9 cellular contexts compared by ENCODE assay signal in the genomic region with DNA sequence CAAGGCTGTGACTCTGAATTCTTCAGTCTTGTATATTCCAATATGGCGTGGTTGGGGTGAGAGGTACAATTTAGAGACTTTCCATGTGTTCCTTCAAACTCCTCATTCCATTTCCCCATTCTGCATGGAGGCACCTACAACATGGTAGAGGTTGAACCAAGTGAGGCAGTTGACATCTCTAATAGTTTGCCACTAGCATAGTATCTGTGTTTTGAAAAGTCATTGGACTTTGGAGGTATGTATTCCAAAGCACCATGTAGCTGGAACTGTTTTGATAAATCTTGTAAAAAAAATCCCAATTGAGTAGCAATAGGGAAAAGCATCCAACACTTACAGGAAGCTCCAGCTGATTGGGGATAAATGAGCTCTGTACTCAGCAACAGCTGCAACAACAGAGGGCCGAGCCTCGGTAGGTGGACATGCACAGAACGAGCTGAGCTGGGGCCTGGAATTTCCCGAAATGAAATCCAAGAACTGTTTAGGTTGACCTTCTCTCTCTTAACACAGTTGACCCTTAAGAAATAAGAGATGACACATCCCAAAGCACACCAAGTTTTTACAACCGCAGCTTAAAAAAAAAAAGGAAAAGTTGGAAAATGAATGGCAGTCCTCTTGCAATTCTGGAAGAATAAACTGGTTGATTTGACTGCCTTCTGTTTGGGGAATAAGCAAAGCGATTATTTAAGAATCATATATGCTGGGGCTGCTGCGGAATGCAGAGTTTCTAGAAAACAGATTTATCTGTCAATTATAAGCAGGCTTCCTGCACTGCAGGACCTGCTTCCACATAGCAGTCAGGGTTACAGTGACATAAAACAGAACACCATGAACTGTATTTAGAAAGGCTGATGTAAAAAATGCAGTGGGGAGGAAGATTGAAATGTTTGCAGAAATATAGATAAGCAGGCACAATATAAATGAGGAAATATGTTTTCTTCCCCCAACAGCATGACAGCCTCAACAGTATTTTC.
DNase-seq lines count a peak whose midpoint lies in the region; ATAC-seq and TF ChIP-seq lines count a peak whose summit lies in the region.
"Had no signal": no experiment of that assay in that cellular context is flagged by ENCODE, and none has a peak within 500 bp of the region (broad histone marks: within the 10 kb centered on the region; RNA-seq: fewer than 3 reads in every experiment).

No MANE protein-coding gene starts in this region.

- peaks cover 19% of the 10 kb centered on the region for H3K4me1 ChIP-seq in RWPE2 (ENCODE audit: insufficient read depth, poor library complexity, severe bottlenecking)
- H3K4me1 ChIP-seq in trophoblast cell (ENCODE audit: control insufficient read depth in 1 of 2, insufficient read depth in 2 of 2, low read length in 2 of 2): peaks cover 2 to 5% of the 10 kb centered on the region in 2 experiments

- no peaks in the 10 kb centered on the region for H3K36me3 Mint-ChIP-seq in activated CD4-positive, alpha-beta T cell treated with anti-CD3 and anti-CD28 coated beads, Interleukin-2, amount 10 ng/mL, durations not matched to agents 7 days and 5 days (ENCODE audit: low read depth)

- CTCF ChIA-PET in activated CD4-positive, alpha-beta T cell treated with anti-CD3 and anti-CD28 coated beads, Interleukin-2, amount 10 ng/mL, durations not matched to agents 7 days and 5 days (lab: Charles Lee): interaction anchor here (1.2 kb wide), 1 partner anchor 15 kb away, joined by 3 read pairs; no protein-coding TSS in a partner anchor

- DNase-seq in Caki2 (ENCODE audit: low read depth) (peak; percentile 91), RWPE2 (ENCODE audit: low spot score) (no peak), fibroblast of villous mesenchyme (ENCODE audit: low read depth) (peak; percentile 98), trophoblast cell (no peak), epidermal melanocyte (ENCODE audit: insufficient read length, low spot score) (no peak), NCI-H2029 (lab: John Stamatoyannopoulos, UW) (no peak)
- no peak for DNase-seq in activated CD4-positive, alpha-beta T cell treated with anti-CD3 and anti-CD28 coated beads, Interleukin-2, amount 10 ng/mL, durations not matched to agents 7 days and 5 days

- no peak overlapping the region for H3K4me3 Mint-ChIP-seq in activated CD4-positive, alpha-beta T cell treated with anti-CD3 and anti-CD28 coated beads, Interleukin-2, amount 10 ng/mL, durations not matched to agents 7 days and 5 days

- H3K4me2 ChIP-seq in trophoblast cell (ENCODE audit: low read length): peak overlapping the region; percentile 58
- H3K4me2 ChIP-seq: KMS-11 had no signal

- no peak overlapping the region for H3K14ac ChIP-seq in trophoblast cell (ENCODE audit: low read length)

- ATAC-seq in RWPE2 (ENCODE audit: low read depth) (peak; percentile 73; the same call in 2 of the 3 replicates), esophagus mucosa (no peak)

- no peak overlapping the region for H4K8ac ChIP-seq in trophoblast cell (ENCODE audit: low read depth, low read length)

- H3K9me3 Mint-ChIP-seq in activated CD4-positive, alpha-beta T cell treated with anti-CD3 and anti-CD28 coated beads, Interleukin-2, amount 10 ng/mL, durations not matched to agents 7 days and 5 days: no peaks in the 10 kb centered on the region

- no peak overlapping the region for H2BK120ac ChIP-seq in trophoblast cell (ENCODE audit: insufficient read depth, low read length, poor library complexity)

- H3K27me3 ChIP-seq in RWPE2 (ENCODE audit: insufficient read depth, poor library complexity, severe bottlenecking) (no peaks in the 10 kb centered on the region), trophoblast cell (ENCODE audit: insufficient read depth, low read length) (no peaks in the 10 kb centered on the region)

- no peak overlapping the region for H2AK5ac ChIP-seq in trophoblast cell (ENCODE audit: low read length)

- H4K12ac ChIP-seq in trophoblast cell (ENCODE audit: low read depth, low read length): no peak overlapping the region

- peak overlapping the region; percentile 62 for H3K27ac ChIP-seq in RWPE2 (ENCODE audit: poor library complexity, severe bottlenecking)
- peak overlapping the region; percentile 83 for H3K27ac ChIP-seq in trophoblast cell (ENCODE audit: low read depth, low read length)
- H3K27ac ChIP-seq: KMS-11 had no signal

- no peak overlapping the region for H2AFZ ChIP-seq in trophoblast cell (ENCODE audit: insufficient read depth, low read length, poor library complexity)

- no CpG with 5 or more reads among the region's 8 CpGs for WGBS in trophoblast cell (ENCODE audit: extremely low coverage, insufficient coverage, insufficient read length)

- H3K4ac ChIP-seq in trophoblast cell (ENCODE audit: low read depth, low read length): no peak overlapping the region

- H3K9me3 ChIP-seq in RWPE2 (ENCODE audit: severe bottlenecking) (no peaks in the 10 kb centered on the region), trophoblast cell (ENCODE audit: insufficient read depth, low read depth, low read length) (no peaks in the 10 kb centered on the region)

- H2BK12ac ChIP-seq in trophoblast cell (ENCODE audit: low read length): no peak overlapping the region

- H3K36me3 ChIP-seq in RWPE2 (ENCODE audit: low read depth) (no peaks in the 10 kb centered on the region), trophoblast cell (ENCODE audit: control insufficient read depth in 1 of 2, insufficient read depth in 2 of 2, low read length in 2 of 2) (no peaks in the 10 kb centered on the region)

- no peak overlapping the region for H2BK5ac ChIP-seq in trophoblast cell (ENCODE audit: low read depth, low read length, poor library complexity)

- H3K23ac ChIP-seq in trophoblast cell (ENCODE audit: low read length): no peak overlapping the region

- POLR2A ChIA-PET in activated CD4-positive, alpha-beta T cell treated with anti-CD3 and anti-CD28 coated beads, Interleukin-2, amount 10 ng/mL, durations not matched to agents 7 days and 5 days (lab: Charles Lee): no interaction called here

- TF ChIP-seq CTCF in RWPE2 (IDR thresholded peaks at IDR 0.05; ENCODE audit: poor library complexity, severe bottlenecking) (no peak), fibroblast of villous mesenchyme (IDR thresholded peaks at IDR 0.05; ENCODE audit: insufficient read depth, low read depth, low read length) (no peak)

- H3K79me2 ChIP-seq in trophoblast cell (ENCODE audit: control insufficient read depth, insufficient read depth, low read length, poor library complexity): no peaks in the 10 kb centered on the region

- no peak overlapping the region for H3K18ac ChIP-seq in trophoblast cell (ENCODE audit: low read length)

- H3K27me3 Mint-ChIP-seq in activated CD4-positive, alpha-beta T cell treated with anti-CD3 and anti-CD28 coated beads, Interleukin-2, amount 10 ng/mL, durations not matched to agents 7 days and 5 days: peaks cover 8% of the 10 kb centered on the region

- H4K91ac ChIP-seq in trophoblast cell (ENCODE audit: low read depth, low read length): no peak overlapping the region

- peaks cover 2% of the 10 kb centered on the region for H3K79me1 ChIP-seq in trophoblast cell (ENCODE audit: low read length)

- no peak overlapping the region for H3K27ac Mint-ChIP-seq in activated CD4-positive, alpha-beta T cell treated with anti-CD3 and anti-CD28 coated beads, Interleukin-2, amount 10 ng/mL, durations not matched to agents 7 days and 5 days

- H3K9ac ChIP-seq in trophoblast cell (ENCODE audit: low read length): no peak overlapping the region
- H3K9ac ChIP-seq: KMS-11 had no signal

- peaks cover 7% of the 10 kb centered on the region for H3K4me1 Mint-ChIP-seq in activated CD4-positive, alpha-beta T cell treated with anti-CD3 and anti-CD28 coated beads, Interleukin-2, amount 10 ng/mL, durations not matched to agents 7 days and 5 days

- in situ Hi-C loops in Caki2 (cut with HindIII; ENCODE audit: low pct_unique_long_range_greater_than_20kb, low sequenced_read_pairs): no loop called here

- H3K4me3 ChIP-seq in RWPE2 (ENCODE audit: severe bottlenecking) (no peak overlapping the region), fibroblast of villous mesenchyme (ENCODE audit: low read depth, low read length) (no peak overlapping the region), trophoblast cell (ENCODE audit: low read depth, low read length) (no peak overlapping the region)

Comparison
In these comparisons a context has a peak if more than half of its experiments do, and no peak if none do; other contexts are left out.
1. DNase-seq: peak in Caki2 (single experiment) and fibroblast of villous mesenchyme (single experiment); none in RWPE2 (single experiment), trophoblast cell (0 of 2), epidermal melanocyte (single experiment), NCI-H2029 (single experiment) and activated CD4-positive, alpha-beta T cell treated with anti-CD3 and anti-CD28 coated beads, Interleukin-2, amount 10 ng/mL, durations not matched to agents 7 days and 5 days (single experiment).